18 cellular contexts compared by ENCODE assay signal in the genomic region with DNA sequence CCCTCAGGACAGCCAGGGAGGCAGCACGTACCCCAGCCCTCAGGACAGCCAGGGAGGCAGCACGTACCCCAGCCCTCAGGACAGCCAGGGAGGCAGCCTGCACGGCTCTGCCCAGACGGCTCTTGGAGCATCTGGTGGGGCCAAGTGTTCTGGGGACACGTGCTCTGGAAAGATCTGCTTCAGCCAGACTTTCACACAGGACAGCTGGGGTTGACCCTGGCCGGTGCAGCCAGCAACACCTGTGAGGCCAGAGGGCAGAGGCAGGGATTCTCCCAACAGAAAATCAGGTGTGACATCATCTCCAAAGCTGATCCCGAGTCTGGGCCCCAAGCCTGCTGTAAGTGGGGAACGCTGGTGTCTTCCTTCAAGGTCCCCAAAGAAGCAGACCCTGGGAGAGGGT. TPM values are rescaled to one million over a fixed set of nuclear protein-coding genes. Genes with fewer than 3 reads are reported as not detected.
DNase-seq lines count a peak whose midpoint lies in the region; ATAC-seq and TF ChIP-seq lines count a peak whose summit lies in the region.
"Had no signal": no experiment of that assay in that cellular context is flagged by ENCODE, and none has a peak within 500 bp of the region (broad histone marks: within the 10 kb centered on the region; RNA-seq: fewer than 3 reads in every experiment).

No MANE protein-coding gene starts in this region.

- no peak overlapping the region for H2BK12ac ChIP-seq in neuronal stem cell (ENCODE audit: low read length)

- no peaks in the 10 kb centered on the region for H3K36me3 ChIP-seq in heart right ventricle
- H3K36me3 ChIP-seq in neuronal stem cell (replicated peaks in 1 of 2; ENCODE audit: control insufficient read depth in 2 of 2, insufficient read depth in 2 of 2, low read length in 2 of 2), result no peaks in the 10 kb centered on the region
- H3K36me3 ChIP-seq: BLaER1 had no signal

- H3K27me3 ChIP-seq in heart right ventricle (peaks cover 0 to 57% (median 50%) of the 10 kb centered on the region in 7 donors), neuronal stem cell (ENCODE audit: control insufficient read depth in 3 of 3, insufficient read depth in 3 of 3, low read depth in 1 of 3, low read length in 3 of 3) (peaks cover 0 to 64% (median 0%) of the 10 kb centered on the region in 3 experiments)

- intact Hi-C loops in Right ventricle myocardium inferior (cut with DNase I) (no loop called here), heart right ventricle (cut with DNase I) (no loop called here)

- H2BK120ac ChIP-seq in neuronal stem cell (ENCODE audit: low read depth, low read length), result no peak overlapping the region

- H3K9me3 ChIP-seq in heart right ventricle (no peaks in the 10 kb centered on the region), neuronal stem cell (replicated peaks in 1 of 2; ENCODE audit: control insufficient read depth in 2 of 2, insufficient read depth in 1 of 2, low read depth in 1 of 2, low read length in 2 of 2) (no peaks in the 10 kb centered on the region)
- H3K9me3 ChIP-seq: BLaER1, Caco-2 had no signal

- H4K8ac ChIP-seq in neuronal stem cell (ENCODE audit: low read depth, low read length), result peak overlapping the region; percentile 23

- no peak overlapping the region for H3K4ac ChIP-seq in neuronal stem cell (ENCODE audit: low read length)

- H4K91ac ChIP-seq in neuronal stem cell (ENCODE audit: low read depth, low read length, poor library complexity), result no peak overlapping the region

- no peak for TF ChIP-seq CTCF in heart right ventricle (IDR thresholded peaks at IDR 0.05)

- no peak overlapping the region for H2AFZ ChIP-seq in neuronal stem cell (ENCODE audit: low read length)
- H2AFZ ChIP-seq: GM23248 had no signal

- H2AK5ac ChIP-seq in neuronal stem cell (ENCODE audit: low read depth, low read length), result no peak overlapping the region

- H3K4me2 ChIP-seq in neuronal stem cell (ENCODE audit: insufficient read depth, low read length, poor library complexity, severe bottlenecking), result no peak overlapping the region

- H3K9ac ChIP-seq in neuronal stem cell (ENCODE audit: low read depth, low read length, poor library complexity), result no peak overlapping the region
- H3K9ac ChIP-seq: BLaER1, GM23248 had no signal

- H3K27ac ChIP-seq in heart right ventricle (no peak overlapping the region), neuronal stem cell (replicated peaks; ENCODE audit: low read length) (no peak overlapping the region)
- H3K27ac ChIP-seq: 22Rv1, BLaER1, C4-2B, GM23248 had no signal

- H3K4me1 ChIP-seq in heart right ventricle (peaks cover 0 to 22% (median 1%) of the 10 kb centered on the region in 9 donors), neuronal stem cell (ENCODE audit: control insufficient read depth in 2 of 2, insufficient read depth in 1 of 2, low read depth in 1 of 2, low read length in 2 of 2) (peaks cover 0 to 6% of the 10 kb centered on the region in 2 donors)
- H3K4me1 ChIP-seq: Caco-2 had no signal

- H2BK15ac ChIP-seq in neuronal stem cell (ENCODE audit: low read length), result no peak overlapping the region

- DNase-seq in DMS 273 (lab: John Stamatoyannopoulos, UW; ENCODE audit: unreplicated experiment) (peak; percentile 38), DMS 273 treated with DMSO at 0.1 percent for 48 hours (lab: John Stamatoyannopoulos, UW) (no peak), Right ventricle myocardium inferior (ENCODE audit: missing footprints) (peak; percentile 48), heart right ventricle (no peak), neuronal stem cell (ENCODE audit: low spot score) (no peak)
- DNase-seq in activated CD4-positive, CD25-positive, alpha-beta regulatory T cell (lab: John Stamatoyannopoulos, UW), result no peak
- DNase-seq: Caco-2; CD4-positive, CD25-positive, alpha-beta regulatory T cell; CD8-positive, alpha-beta T cell; DMS53; DMS79 treated with DMSO at 0.1 percent for 48 hours; GF-D8; GM23248; H7; HCEC 1CT had no signal

- H3K18ac ChIP-seq in neuronal stem cell (ENCODE audit: low read length), result peak overlapping the region; percentile 35

- no peak for ATAC-seq in Right ventricle myocardium inferior
- ATAC-seq in heart right ventricle, result no peak
- ATAC-seq: CD8-positive, alpha-beta T cell had no signal

- no peak overlapping the region for H3K4me3 ChIP-seq in heart right ventricle
- H3K4me3 ChIP-seq in neuronal stem cell (ENCODE audit: low read length in 2 of 2), result no peak overlapping the region
- H3K4me3 ChIP-seq: BLaER1, GM23248 had no signal

- H3K14ac ChIP-seq in neuronal stem cell (ENCODE audit: low read length), result no peak overlapping the region

- no peak overlapping the region for H2BK5ac ChIP-seq in neuronal stem cell (ENCODE audit: low read length)

- H3K23ac ChIP-seq in neuronal stem cell (ENCODE audit: low read depth, low read length, poor library complexity), result no peak overlapping the region

- peaks cover 2% of the 10 kb centered on the region for H3K79me1 ChIP-seq in neuronal stem cell (ENCODE audit: low read depth, low read length)

- WGBS in heart right ventricle, 2 donors, result 60 to 63% methylated on average over 8 of the region's 8 CpGs
- WGBS in neuronal stem cell (ENCODE audit: extremely low coverage in 2 of 2, insufficient read length in 2 of 2, insufficient replicate concordance in 1 of 2), 2 donors, result no CpG with 5 or more reads among the region's 8 CpGs

RNA-seq across cellular contexts. Expression of a gene that starts 55.5 kb away (rescaled TPM):
- 15.5 TPM for total RNA-seq in Right ventricle myocardium inferior
- total RNA-seq in heart right ventricle, result 10 to 100 TPM in 3 of 10 donors, 1 to 10 TPM in 7; 1.5 to 34.3 (median 4.9) TPM
- polyA plus RNA-seq in heart right ventricle, result 10 to 100 TPM; 21.7 to 52.7 TPM
- 3.5 TPM for polyA plus RNA-seq in neuronal stem cell (2013, experiment 1 of 2)
- polyA plus RNA-seq in neuronal stem cell (2013, experiment 2 of 2), result 3.9 TPM

Comparison
In these comparisons a context has a peak if more than half of its experiments do, and no peak if none do; other contexts are left out.
1. DNase-seq: peak in DMS 273 (single experiment) and Right ventricle myocardium inferior (single experiment); none in DMS 273 treated with DMSO at 0.1 percent for 48 hours (single experiment), heart right ventricle (0 of 2), neuronal stem cell (single experiment) and activated CD4-positive, CD25-positive, alpha-beta regulatory T cell (0 of 4).